ENCODE assay signal across 1 cellular context in genomic region chr6:15744824-15745402, GRCh38.
TF ChIP-seq lines count a peak whose summit lies in the region.

No MANE protein-coding gene starts in this region.

TF ChIP-seq in GM12878, 131 proteins besides CTCF, POLR2A, EP300 and RAD21 (continued from another document):
- TF ChIP-seq USF2 (IDR thresholded peaks at IDR 0.05; ENCODE audit: borderline replicate concordance, low read depth, low read length) (no peak), E2F8 (IDR thresholded peaks at IDR 0.05; ENCODE audit: low read depth, partially characterized antibody) (no peak), NR2C1 (IDR thresholded peaks at IDR 0.05) (no peak), MLLT1 (IDR thresholded peaks at IDR 0.05) (0 out of 2 replicates have a peak, but pooled peaks have one; percentile 24), CBX3 (IDR thresholded peaks at IDR 0.05; ENCODE audit: borderline replicate concordance, low read depth) (no peak), SPI1 (IDR thresholded peaks at IDR 0.05; ENCODE audit: borderline replicate concordance, insufficient read depth, low read depth, low read length) (peak; percentile 61), RAD51 (IDR thresholded peaks at IDR 0.05) (peak; percentile 11; the same call in 1 of the 2 replicates), NBN (IDR thresholded peaks at IDR 0.05) (no peak), MYC (IDR thresholded peaks at IDR 0.05; ENCODE audit: insufficient read depth, insufficient read length, insufficient replicate concordance, low read length, severe bottlenecking) (no peak), RB1 (IDR thresholded peaks at IDR 0.05; ENCODE audit: borderline replicate concordance) (no peak), ZNF217 (IDR thresholded peaks at IDR 0.05) (no peak), SIN3A (IDR thresholded peaks at IDR 0.05; ENCODE audit: low read depth, low read length) (no peak), ZBTB11 (CRISPR knock-in tag; IDR thresholded peaks at IDR 0.05) (no peak), TBL1XR1 (IDR thresholded peaks at IDR 0.05; ENCODE audit: low read depth, low read length) (no peak), RFX5 (IDR thresholded peaks at IDR 0.05; ENCODE audit: low read depth, low read length) (no peak), YBX1 (IDR thresholded peaks at IDR 0.05) (no peak), BHLHE40 (IDR thresholded peaks at IDR 0.05; ENCODE audit: borderline replicate concordance in 1 of 2, low read depth in 2 of 2, low read length in 1 of 2) (peak in 1 of 2 experiments; percentile 13; a peak in 1 of 4 replicates), ZBTB40 (IDR thresholded peaks at IDR 0.05; ENCODE audit: borderline replicate concordance) (no peak), CBFB (IDR thresholded peaks at IDR 0.05; ENCODE audit: low read depth) (no peak), IKZF2 (IDR thresholded peaks at IDR 0.05) (no peak)
